ENCODE assay signal across 1 cellular context in the genomic region with DNA sequence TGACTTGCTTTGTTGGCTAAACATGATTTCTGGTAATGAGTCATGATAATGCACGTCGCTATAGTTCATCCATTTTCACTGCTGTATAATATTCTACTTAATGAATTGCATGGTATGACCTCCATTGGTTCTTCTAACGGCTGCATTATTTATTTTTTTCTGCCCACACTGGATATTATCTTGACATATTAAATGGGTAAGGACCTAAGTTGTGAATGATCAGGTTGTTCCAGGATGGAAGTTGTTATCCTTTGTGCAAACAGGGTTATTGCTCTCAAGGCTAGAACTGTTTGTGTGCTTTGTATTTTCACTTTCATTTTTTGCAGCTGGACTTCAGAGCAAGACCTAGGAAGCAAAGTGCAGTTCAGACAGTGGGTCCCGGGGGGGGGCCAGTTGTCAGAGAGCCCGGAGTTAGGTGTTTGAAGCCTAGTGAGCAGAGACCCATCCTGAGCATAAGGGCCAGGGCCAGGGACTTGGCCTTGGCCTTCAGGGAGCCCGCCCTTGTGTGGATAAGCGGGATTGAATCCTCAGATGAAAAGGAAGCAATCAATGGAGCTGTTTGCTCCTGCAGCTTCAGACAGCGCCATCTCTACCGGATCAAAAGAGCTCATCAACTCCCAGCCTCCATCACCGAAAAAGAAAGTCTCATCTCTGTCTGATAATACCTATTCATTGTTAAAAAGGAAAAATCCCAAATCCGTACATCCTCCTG.
TF ChIP-seq lines count a peak whose summit lies in the region.

No MANE protein-coding gene starts in this region.

TF ChIP-seq in HepG2, 621 proteins besides CTCF, POLR2A, EP300 and RAD21 (continued from another document and continues in another):
- TF ChIP-seq, protein P1, sequence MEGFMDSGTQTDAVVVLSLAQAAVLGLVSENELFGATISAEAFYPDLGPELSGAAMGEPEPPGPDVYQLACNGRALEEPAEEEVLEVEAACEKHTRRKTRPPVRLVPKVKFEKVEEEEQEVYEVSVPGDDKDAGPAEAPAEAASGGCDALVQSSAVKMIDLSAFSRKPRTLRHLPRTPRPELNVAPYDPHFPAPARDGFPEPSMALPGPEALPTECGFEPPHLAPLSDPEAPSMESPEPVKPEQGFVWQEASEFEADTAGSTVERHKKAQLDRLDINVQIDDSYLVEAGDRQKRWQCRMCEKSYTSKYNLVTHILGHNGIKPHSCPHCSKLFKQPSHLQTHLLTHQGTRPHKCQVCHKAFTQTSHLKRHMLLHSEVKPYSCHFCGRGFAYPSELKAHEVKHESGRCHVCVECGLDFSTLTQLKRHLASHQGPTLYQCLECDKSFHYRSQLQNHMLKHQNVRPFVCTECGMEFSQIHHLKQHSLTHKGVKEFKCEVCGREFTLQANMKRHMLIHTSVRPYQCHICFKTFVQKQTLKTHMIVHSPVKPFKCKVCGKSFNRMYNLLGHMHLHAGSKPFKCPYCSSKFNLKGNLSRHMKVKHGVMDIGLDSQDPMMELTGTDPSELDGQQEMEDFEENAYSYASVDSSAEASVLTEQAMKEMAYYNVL (CRISPR knock-in tag; IDR thresholded peaks at IDR 0.05; ENCODE audit: borderline replicate concordance), result peak; percentile 80; the same call in 1 of the 2 replicates
- TF ChIP-seq ZNF567 (CRISPR knock-in tag; IDR thresholded peaks at IDR 0.05; ENCODE audit: borderline replicate concordance) (peak; percentile 20; the same call in 1 of the 2 replicates), KMT2A (CRISPR knock-in tag; IDR thresholded peaks at IDR 0.05) (no peak; the same call in 1 of the 2 replicates), SALL2 (CRISPR knock-in tag; IDR thresholded peaks at IDR 0.05) (peak; percentile 63; the same call in 1 of the 2 replicates), NCOR1 (IDR thresholded peaks at IDR 0.05; ENCODE audit: borderline replicate concordance, low read length) (peak; percentile 100), NRL (CRISPR knock-in tag; IDR thresholded peaks at IDR 0.05; ENCODE audit: borderline replicate concordance) (no peak), ZNF335 (CRISPR knock-in tag; IDR thresholded peaks at IDR 0.05) (peak; percentile 56; the same call in 1 of the 2 replicates), ZNF629 (CRISPR knock-in tag; conservative IDR thresholded peaks at IDR 0.05) (no peak), POLR2AphosphoS5 (IDR thresholded peaks at IDR 0.05; ENCODE audit: low read depth, low read length) (no peak), PPARG (CRISPR knock-in tag; conservative IDR thresholded peaks at IDR 0.05) (peak; percentile 60; the same call in 1 of the 2 replicates), RBM39 (IDR thresholded peaks at IDR 0.05; ENCODE audit: low read depth, low read length, poor library complexity, severe bottlenecking) (no peak), JDP2 (CRISPR knock-in tag; IDR thresholded peaks at IDR 0.05; ENCODE audit: borderline replicate concordance) (peak; percentile 78; the same call in 1 of the 2 replicates), ZNF780A (CRISPR knock-in tag; IDR thresholded peaks at IDR 0.05) (no peak), EZH2 (conservative IDR thresholded peaks at IDR 0.05; ENCODE audit: low read depth, low read length) (no peak), ZNF878 (CRISPR knock-in tag; IDR thresholded peaks at IDR 0.05) (peak; percentile 48; the same call in 1 of the 2 replicates), NFE2L1 (CRISPR knock-in tag; IDR thresholded peaks at IDR 0.05; ENCODE audit: borderline replicate concordance) (no peak), ZNF605 (CRISPR knock-in tag; IDR thresholded peaks at IDR 0.05) (peak; percentile 97), SSRP1 (CRISPR knock-in tag; IDR thresholded peaks at IDR 0.05) (no peak; the same call in 1 of the 2 replicates), ZNF3 (CRISPR knock-in tag; IDR thresholded peaks at IDR 0.05) (0 out of 2 replicates have a peak, but pooled peaks have one; percentile 24), NPAS2 (CRISPR knock-in tag; IDR thresholded peaks at IDR 0.05; ENCODE audit: borderline replicate concordance) (no peak), SMAD1 (CRISPR knock-in tag; IDR thresholded peaks at IDR 0.05; ENCODE audit: borderline replicate concordance, low read depth) (no peak), KLF16 (CRISPR knock-in tag; IDR thresholded peaks at IDR 0.05) (peak in 1 of 2 experiments; percentile 59; a peak in 2 of 4 replicates), TOE1 (CRISPR knock-in tag; IDR thresholded peaks at IDR 0.05) (0 out of 2 replicates have a peak, but pooled peaks have one; percentile 46), ZNF232 (CRISPR knock-in tag; IDR thresholded peaks at IDR 0.05; ENCODE audit: borderline replicate concordance) (no peak), ZNF160 (CRISPR knock-in tag; IDR thresholded peaks at IDR 0.05) (no peak), GABPA (IDR thresholded peaks at IDR 0.05; ENCODE audit: low read depth, low read length) (no peak), GABPA (CRISPR knock-in tag; IDR thresholded peaks at IDR 0.05; ENCODE audit: low read depth) (peak; percentile 74), PAX8 (CRISPR knock-in tag; IDR thresholded peaks at IDR 0.05; ENCODE audit: borderline replicate concordance) (no peak), ZKSCAN5 (CRISPR knock-in tag; IDR thresholded peaks at IDR 0.05) (no peak), ZNF496 (CRISPR knock-in tag; IDR thresholded peaks at IDR 0.05; ENCODE audit: insufficient replicate concordance) (no peak), REL (CRISPR knock-in tag; conservative IDR thresholded peaks at IDR 0.05) (no peak), ZNF607 (CRISPR knock-in tag; IDR thresholded peaks at IDR 0.05; ENCODE audit: borderline replicate concordance) (peak; percentile 86; the same call in 1 of the 2 replicates), ZBTB21 (CRISPR knock-in tag; IDR thresholded peaks at IDR 0.05) (no peak)
- TF ChIP-seq, protein P2, sequence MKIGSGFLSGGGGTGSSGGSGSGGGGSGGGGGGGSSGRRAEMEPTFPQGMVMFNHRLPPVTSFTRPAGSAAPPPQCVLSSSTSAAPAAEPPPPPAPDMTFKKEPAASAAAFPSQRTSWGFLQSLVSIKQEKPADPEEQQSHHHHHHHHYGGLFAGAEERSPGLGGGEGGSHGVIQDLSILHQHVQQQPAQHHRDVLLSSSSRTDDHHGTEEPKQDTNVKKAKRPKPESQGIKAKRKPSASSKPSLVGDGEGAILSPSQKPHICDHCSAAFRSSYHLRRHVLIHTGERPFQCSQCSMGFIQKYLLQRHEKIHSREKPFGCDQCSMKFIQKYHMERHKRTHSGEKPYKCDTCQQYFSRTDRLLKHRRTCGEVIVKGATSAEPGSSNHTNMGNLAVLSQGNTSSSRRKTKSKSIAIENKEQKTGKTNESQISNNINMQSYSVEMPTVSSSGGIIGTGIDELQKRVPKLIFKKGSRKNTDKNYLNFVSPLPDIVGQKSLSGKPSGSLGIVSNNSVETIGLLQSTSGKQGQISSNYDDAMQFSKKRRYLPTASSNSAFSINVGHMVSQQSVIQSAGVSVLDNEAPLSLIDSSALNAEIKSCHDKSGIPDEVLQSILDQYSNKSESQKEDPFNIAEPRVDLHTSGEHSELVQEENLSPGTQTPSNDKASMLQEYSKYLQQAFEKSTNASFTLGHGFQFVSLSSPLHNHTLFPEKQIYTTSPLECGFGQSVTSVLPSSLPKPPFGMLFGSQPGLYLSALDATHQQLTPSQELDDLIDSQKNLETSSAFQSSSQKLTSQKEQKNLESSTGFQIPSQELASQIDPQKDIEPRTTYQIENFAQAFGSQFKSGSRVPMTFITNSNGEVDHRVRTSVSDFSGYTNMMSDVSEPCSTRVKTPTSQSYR (CRISPR knock-in tag; IDR thresholded peaks at IDR 0.05; ENCODE audit: borderline replicate concordance), result peak; percentile 73; the same call in 1 of the 2 replicates
- TF ChIP-seq, protein P3, sequence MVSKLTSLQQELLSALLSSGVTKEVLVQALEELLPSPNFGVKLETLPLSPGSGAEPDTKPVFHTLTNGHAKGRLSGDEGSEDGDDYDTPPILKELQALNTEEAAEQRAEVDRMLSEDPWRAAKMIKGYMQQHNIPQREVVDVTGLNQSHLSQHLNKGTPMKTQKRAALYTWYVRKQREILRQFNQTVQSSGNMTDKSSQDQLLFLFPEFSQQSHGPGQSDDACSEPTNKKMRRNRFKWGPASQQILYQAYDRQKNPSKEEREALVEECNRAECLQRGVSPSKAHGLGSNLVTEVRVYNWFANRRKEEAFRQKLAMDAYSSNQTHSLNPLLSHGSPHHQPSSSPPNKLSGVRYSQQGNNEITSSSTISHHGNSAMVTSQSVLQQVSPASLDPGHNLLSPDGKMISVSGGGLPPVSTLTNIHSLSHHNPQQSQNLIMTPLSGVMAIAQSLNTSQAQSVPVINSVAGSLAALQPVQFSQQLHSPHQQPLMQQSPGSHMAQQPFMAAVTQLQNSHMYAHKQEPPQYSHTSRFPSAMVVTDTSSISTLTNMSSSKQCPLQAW (CRISPR knock-in tag; IDR thresholded peaks at IDR 0.05), result peak; percentile 94
- TF ChIP-seq, protein P4, sequence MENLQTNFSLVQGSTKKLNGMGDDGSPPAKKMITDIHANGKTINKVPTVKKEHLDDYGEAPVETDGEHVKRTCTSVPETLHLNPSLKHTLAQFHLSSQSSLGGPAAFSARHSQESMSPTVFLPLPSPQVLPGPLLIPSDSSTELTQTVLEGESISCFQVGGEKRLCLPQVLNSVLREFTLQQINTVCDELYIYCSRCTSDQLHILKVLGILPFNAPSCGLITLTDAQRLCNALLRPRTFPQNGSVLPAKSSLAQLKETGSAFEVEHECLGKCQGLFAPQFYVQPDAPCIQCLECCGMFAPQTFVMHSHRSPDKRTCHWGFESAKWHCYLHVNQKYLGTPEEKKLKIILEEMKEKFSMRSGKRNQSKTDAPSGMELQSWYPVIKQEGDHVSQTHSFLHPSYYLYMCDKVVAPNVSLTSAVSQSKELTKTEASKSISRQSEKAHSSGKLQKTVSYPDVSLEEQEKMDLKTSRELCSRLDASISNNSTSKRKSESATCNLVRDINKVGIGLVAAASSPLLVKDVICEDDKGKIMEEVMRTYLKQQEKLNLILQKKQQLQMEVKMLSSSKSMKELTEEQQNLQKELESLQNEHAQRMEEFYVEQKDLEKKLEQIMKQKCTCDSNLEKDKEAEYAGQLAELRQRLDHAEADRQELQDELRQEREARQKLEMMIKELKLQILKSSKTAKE (CRISPR knock-in tag; IDR thresholded peaks at IDR 0.05; ENCODE audit: borderline replicate concordance), result peak; percentile 97
- TF ChIP-seq, protein P5, sequence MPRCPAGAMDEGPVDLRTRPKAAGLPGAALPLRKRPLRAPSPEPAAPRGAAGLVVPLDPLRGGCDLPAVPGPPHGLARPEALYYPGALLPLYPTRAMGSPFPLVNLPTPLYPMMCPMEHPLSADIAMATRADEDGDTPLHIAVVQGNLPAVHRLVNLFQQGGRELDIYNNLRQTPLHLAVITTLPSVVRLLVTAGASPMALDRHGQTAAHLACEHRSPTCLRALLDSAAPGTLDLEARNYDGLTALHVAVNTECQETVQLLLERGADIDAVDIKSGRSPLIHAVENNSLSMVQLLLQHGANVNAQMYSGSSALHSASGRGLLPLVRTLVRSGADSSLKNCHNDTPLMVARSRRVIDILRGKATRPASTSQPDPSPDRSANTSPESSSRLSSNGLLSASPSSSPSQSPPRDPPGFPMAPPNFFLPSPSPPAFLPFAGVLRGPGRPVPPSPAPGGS (CRISPR knock-in tag; IDR thresholded peaks at IDR 0.05), result peak; percentile 17; the same call in 1 of the 2 replicates
- TF ChIP-seq, protein P6, sequence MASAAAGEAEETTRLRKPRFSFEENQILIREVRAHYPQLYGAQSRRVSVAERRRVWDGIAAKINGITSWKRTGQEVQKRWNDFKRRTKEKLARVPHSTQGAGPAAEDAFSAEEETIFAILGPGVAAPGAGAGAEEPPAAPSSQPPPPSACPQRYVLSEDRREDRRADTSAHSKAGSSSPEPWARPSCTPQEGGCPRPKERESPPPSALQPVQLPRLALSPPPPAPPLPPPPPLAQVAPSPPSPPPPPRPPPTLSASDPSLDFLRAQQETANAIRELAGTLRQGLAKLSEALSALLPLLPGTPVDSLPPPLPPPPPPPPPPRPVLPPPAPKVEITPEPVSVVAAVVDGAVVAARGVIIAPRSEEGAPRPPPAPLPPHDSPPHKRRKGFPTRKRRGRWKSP (CRISPR knock-in tag; IDR thresholded peaks at IDR 0.05), result peak; percentile 33; the same call in 1 of the 2 replicates
- TF ChIP-seq, protein P7, sequence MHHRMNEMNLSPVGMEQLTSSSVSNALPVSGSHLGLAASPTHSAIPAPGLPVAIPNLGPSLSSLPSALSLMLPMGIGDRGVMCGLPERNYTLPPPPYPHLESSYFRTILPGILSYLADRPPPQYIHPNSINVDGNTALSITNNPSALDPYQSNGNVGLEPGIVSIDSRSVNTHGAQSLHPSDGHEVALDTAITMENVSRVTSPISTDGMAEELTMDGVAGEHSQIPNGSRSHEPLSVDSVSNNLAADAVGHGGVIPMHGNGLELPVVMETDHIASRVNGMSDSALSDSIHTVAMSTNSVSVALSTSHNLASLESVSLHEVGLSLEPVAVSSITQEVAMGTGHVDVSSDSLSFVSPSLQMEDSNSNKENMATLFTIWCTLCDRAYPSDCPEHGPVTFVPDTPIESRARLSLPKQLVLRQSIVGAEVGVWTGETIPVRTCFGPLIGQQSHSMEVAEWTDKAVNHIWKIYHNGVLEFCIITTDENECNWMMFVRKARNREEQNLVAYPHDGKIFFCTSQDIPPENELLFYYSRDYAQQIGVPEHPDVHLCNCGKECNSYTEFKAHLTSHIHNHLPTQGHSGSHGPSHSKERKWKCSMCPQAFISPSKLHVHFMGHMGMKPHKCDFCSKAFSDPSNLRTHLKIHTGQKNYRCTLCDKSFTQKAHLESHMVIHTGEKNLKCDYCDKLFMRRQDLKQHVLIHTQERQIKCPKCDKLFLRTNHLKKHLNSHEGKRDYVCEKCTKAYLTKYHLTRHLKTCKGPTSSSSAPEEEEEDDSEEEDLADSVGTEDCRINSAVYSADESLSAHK (CRISPR knock-in tag; IDR thresholded peaks at IDR 0.05; ENCODE audit: borderline replicate concordance), result peak; percentile 80; the same call in 1 of the 2 replicates
- TF ChIP-seq, protein P8, sequence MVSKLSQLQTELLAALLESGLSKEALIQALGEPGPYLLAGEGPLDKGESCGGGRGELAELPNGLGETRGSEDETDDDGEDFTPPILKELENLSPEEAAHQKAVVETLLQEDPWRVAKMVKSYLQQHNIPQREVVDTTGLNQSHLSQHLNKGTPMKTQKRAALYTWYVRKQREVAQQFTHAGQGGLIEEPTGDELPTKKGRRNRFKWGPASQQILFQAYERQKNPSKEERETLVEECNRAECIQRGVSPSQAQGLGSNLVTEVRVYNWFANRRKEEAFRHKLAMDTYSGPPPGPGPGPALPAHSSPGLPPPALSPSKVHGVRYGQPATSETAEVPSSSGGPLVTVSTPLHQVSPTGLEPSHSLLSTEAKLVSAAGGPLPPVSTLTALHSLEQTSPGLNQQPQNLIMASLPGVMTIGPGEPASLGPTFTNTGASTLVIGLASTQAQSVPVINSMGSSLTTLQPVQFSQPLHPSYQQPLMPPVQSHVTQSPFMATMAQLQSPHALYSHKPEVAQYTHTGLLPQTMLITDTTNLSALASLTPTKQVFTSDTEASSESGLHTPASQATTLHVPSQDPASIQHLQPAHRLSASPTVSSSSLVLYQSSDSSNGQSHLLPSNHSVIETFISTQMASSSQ (IDR thresholded peaks at IDR 0.05; ENCODE audit: low read depth), result peak; percentile 67
- TF ChIP-seq, protein P8 (CRISPR knock-in tag; IDR thresholded peaks at IDR 0.05; ENCODE audit: borderline replicate concordance), result peak; percentile 88; the same call in 1 of the 2 replicates
